In genomic region chr20:33415948-33416347, GRCh38 we compare ENCODE assay signal across 1 cellular context.
TF ChIP-seq lines count a peak whose summit lies in the region.

No MANE protein-coding gene starts in this region.

TF ChIP-seq in SK-N-SH treated with all-trans-retinoic acid at 6 μM for 48 hours, 23 proteins besides CTCF, POLR2A, EP300 and RAD21 (continued from another document):
- TF ChIP-seq PATZ1 (CRISPR knock-in tag; IDR thresholded peaks at IDR 0.05; ENCODE audit: borderline replicate concordance) (no peak), ZNF565 (CRISPR knock-in tag; conservative IDR thresholded peaks at IDR 0.05; ENCODE audit: low read depth) (no peak), BACH2 (CRISPR knock-in tag; IDR thresholded peaks at IDR 0.05; ENCODE audit: borderline replicate concordance) (no peak), TCF4 (CRISPR knock-in tag; IDR thresholded peaks at IDR 0.05; ENCODE audit: borderline replicate concordance) (no peak), ARNTL (CRISPR knock-in tag; IDR thresholded peaks at IDR 0.05; ENCODE audit: borderline replicate concordance, low read depth) (no peak), GLIS3 (CRISPR knock-in tag; IDR thresholded peaks at IDR 0.05) (no peak), ZFP30 (CRISPR knock-in tag; IDR thresholded peaks at IDR 0.05) (no peak), ZFP3 (CRISPR knock-in tag; IDR thresholded peaks at IDR 0.05) (no peak), ZC3H10 (CRISPR knock-in tag; IDR thresholded peaks at IDR 0.05) (no peak), PPARA (CRISPR knock-in tag; IDR thresholded peaks at IDR 0.05; ENCODE audit: borderline replicate concordance) (no peak)
